In genomic region chr5:181190711-181191525, GRCh38 we compare ENCODE assay signal across 8 cellular contexts. TPM values are rescaled to one million over a fixed set of nuclear protein-coding genes. Genes with fewer than 3 reads are reported as not detected.
DNase-seq lines count a peak whose midpoint lies in the region; ATAC-seq and TF ChIP-seq lines count a peak whose summit lies in the region.

No MANE protein-coding gene starts in this region.

- peaks cover 14% of the 10 kb centered on the region for H3K36me3 Mint-ChIP-seq in activated CD4-positive, alpha-beta T cell treated with anti-CD3 and anti-CD28 coated beads for 36 hours (ENCODE audit: low read depth)
- peaks cover 59% of the 10 kb centered on the region for H3K36me3 Mint-ChIP-seq in activated T-helper 17 cell treated with anti-CD3 and anti-CD28 coated beads, Interleukin-2, amount 50 U/mL, for 72 hours (ENCODE audit: low read depth)

- TF ChIP-seq POLR2A in prostate gland (IDR thresholded peaks at IDR 0.05): no peak

- under 1% methylated on average over 66 of the region's 66 CpGs for WGBS in HUES64
- WGBS in prostate gland: under 1% methylated on average over 66 of the region's 66 CpGs

- CTCF ChIA-PET in activated CD4-positive, alpha-beta T cell treated with anti-CD3 and anti-CD28 coated beads for 36 hours (lab: Charles Lee): interaction anchor here (0.7 to 7.6 kb wide), 9 partner anchors 11 to 70 kb away, joined by 3 to 63 read pairs (median 4); partner anchors contain the start of genes TRIM41, TRIM52 and TRIM7

- no peaks in the 10 kb centered on the region for H3K9me3 Mint-ChIP-seq in activated CD4-positive, alpha-beta T cell treated with anti-CD3 and anti-CD28 coated beads for 36 hours (ENCODE audit: low read depth)
- H3K9me3 Mint-ChIP-seq in activated T-helper 17 cell treated with anti-CD3 and anti-CD28 coated beads, Interleukin-2, amount 50 U/mL, for 72 hours: peaks cover 5% of the 10 kb centered on the region

- POLR2A ChIA-PET in activated CD4-positive, alpha-beta T cell treated with anti-CD3 and anti-CD28 coated beads for 36 hours (lab: Charles Lee): interaction anchor here (0.9 to 1.6 kb wide), 10 partner anchors 14 to 374 kb away, joined by 3 to 15 read pairs (median 4); partner anchors contain the start of genes TRIM52 and TRIM7

- no peaks in the 10 kb centered on the region for H3K36me3 ChIP-seq in HUES64 (ENCODE audit: insufficient read depth, low read length)
- no peaks in the 10 kb centered on the region for H3K36me3 ChIP-seq in prostate gland

- peaks cover 30% of the 10 kb centered on the region for H3K4me1 Mint-ChIP-seq in activated CD4-positive, alpha-beta T cell treated with anti-CD3 and anti-CD28 coated beads for 36 hours
- peaks cover 25% of the 10 kb centered on the region for H3K4me1 Mint-ChIP-seq in activated T-helper 17 cell treated with anti-CD3 and anti-CD28 coated beads, Interleukin-2, amount 50 U/mL, for 72 hours

- H3K4me3 ChIP-seq in HUES64 (ENCODE audit: low read length): peak overlapping the region; percentile 91
- peak overlapping the region; percentile 62 to 90 for H3K4me3 ChIP-seq in prostate gland

- DNase-seq in activated CD4-positive, alpha-beta T cell treated with anti-CD3 and anti-CD28 coated beads for 36 hours: peak; percentile 75
- no peak for DNase-seq in activated CD4-positive, alpha-beta T cell treated with anti-CD3 and anti-CD28 coated beads for 1 hour
- DNase-seq in head of caudate nucleus: peak in 28 of 42 donors; percentile 30 to 76 (median 57)
- DNase-seq in prostate gland (ENCODE audit: low spot score): no peak
- DNase-seq in NCI-H345 treated with DMSO at 0.1 percent for 48 hours (lab: John Stamatoyannopoulos, UW; ENCODE audit: unreplicated experiment): no peak
- no peak for DNase-seq in cortex of kidney (lab: John Stamatoyannopoulos, UW)

- H3K27me3 ChIP-seq in HUES64 (ENCODE audit: insufficient read depth, low read length): peaks cover 42% of the 10 kb centered on the region
- no peaks in the 10 kb centered on the region for H3K27me3 ChIP-seq in prostate gland (replicated peaks; ENCODE audit: insufficient read depth)

- H3K27ac ChIP-seq in HUES64 (ENCODE audit: low read depth, low read length) (no peak overlapping the region), prostate gland (peak overlapping the region; percentile 86 to 95)

- H3K9me3 ChIP-seq in HUES64 (ENCODE audit: insufficient read depth, low read depth, low read length) (no peaks in the 10 kb centered on the region), prostate gland (no peaks in the 10 kb centered on the region)

- intact Hi-C loops in activated CD4-positive, alpha-beta T cell treated with anti-CD3 and anti-CD28 coated beads for 36 hours (cut with DNase I, micrococcal nuclease): loop anchor here in 1 of 2 experiments (1.0 kb wide), 4 partner anchors 15 to 55 kb away; no protein-coding TSS in a partner anchor
- intact Hi-C loops in head of caudate nucleus (cut with DNase I) (loop anchor here (1.0 to 2.0 kb wide), 2 partner anchors 16 to 31 kb away; no protein-coding TSS in a partner anchor), prostate gland (cut with DNase I) (loop anchor here (1.0 kb wide), 1 partner anchor 16 kb away; no protein-coding TSS in a partner anchor)

- ATAC-seq in activated CD4-positive, alpha-beta T cell treated with anti-CD3 and anti-CD28 coated beads for 36 hours: peak; percentile 8
- peak; percentile 5 for ATAC-seq in activated T-helper 17 cell treated with anti-CD3 and anti-CD28 coated beads, Interleukin-2, amount 50 U/mL, for 72 hours (replicated peaks)

- no peak overlapping the region for H3K9ac ChIP-seq in HUES64 (ENCODE audit: low read depth, low read length)

- H3K4me3 Mint-ChIP-seq in activated CD4-positive, alpha-beta T cell treated with anti-CD3 and anti-CD28 coated beads for 36 hours: peak overlapping the region; percentile 88
- H3K4me3 Mint-ChIP-seq in activated T-helper 17 cell treated with anti-CD3 and anti-CD28 coated beads, Interleukin-2, amount 50 U/mL, for 72 hours: peak overlapping the region; percentile 97

- TF ChIP-seq CTCF in prostate gland (IDR thresholded peaks at IDR 0.05): peak in 1 of 4 experiments; percentile 13

- H3K27me3 Mint-ChIP-seq in activated CD4-positive, alpha-beta T cell treated with anti-CD3 and anti-CD28 coated beads for 36 hours: no peaks in the 10 kb centered on the region
- no peaks in the 10 kb centered on the region for H3K27me3 Mint-ChIP-seq in activated T-helper 17 cell treated with anti-CD3 and anti-CD28 coated beads, Interleukin-2, amount 50 U/mL, for 72 hours

- H3K4me1 ChIP-seq in HUES64 (ENCODE audit: insufficient read depth, low read length): no peaks in the 10 kb centered on the region
- peaks cover 7% of the 10 kb centered on the region for H3K4me1 ChIP-seq in prostate gland (replicated peaks)

- peak overlapping the region; percentile 97 for H3K27ac Mint-ChIP-seq in activated CD4-positive, alpha-beta T cell treated with anti-CD3 and anti-CD28 coated beads for 36 hours
- H3K27ac Mint-ChIP-seq in activated T-helper 17 cell treated with anti-CD3 and anti-CD28 coated beads, Interleukin-2, amount 50 U/mL, for 72 hours: peak overlapping the region; percentile 100

RNA-seq across cellular contexts. Expression of gene TRIM7, which starts 14.1 kb away (rescaled TPM):
- 1 to 10 TPM; 1.4 to 1.6 TPM for total RNA-seq in activated CD4-positive, alpha-beta T cell treated with anti-CD3 and anti-CD28 coated beads for 36 hours
- polyA plus RNA-seq in HUES64 (2013, experiment 1 of 2): not detected
- polyA plus RNA-seq in HUES64 (2013, experiment 2 of 2): 0.25 TPM
- 1 to 10 TPM; 2.7 to 5.9 TPM for total RNA-seq in activated T-helper 17 cell treated with anti-CD3 and anti-CD28 coated beads, Interleukin-2, amount 50 U/mL, for 72 hours
- 1 to 10 TPM; 4.5 to 6.4 TPM for total RNA-seq in prostate gland

RNA-seq across cellular contexts. Expression of gene TRIM41, which starts 32.2 kb away (rescaled TPM):
- 10 to 100 TPM; 27.0 to 30.7 TPM for total RNA-seq in activated CD4-positive, alpha-beta T cell treated with anti-CD3 and anti-CD28 coated beads for 36 hours
- polyA plus RNA-seq in HUES64 (2013, experiment 1 of 2): 13.2 TPM
- polyA plus RNA-seq in HUES64 (2013, experiment 2 of 2): 12.2 TPM
- total RNA-seq in activated T-helper 17 cell treated with anti-CD3 and anti-CD28 coated beads, Interleukin-2, amount 50 U/mL, for 72 hours: 10 to 100 TPM; 27.1 to 30.8 TPM
- 10 to 100 TPM; 16.9 to 28.3 TPM for total RNA-seq in prostate gland

RNA-seq across cellular contexts. Expression of gene OR2V2, which starts 43.5 kb away (rescaled TPM):
- total RNA-seq in activated CD4-positive, alpha-beta T cell treated with anti-CD3 and anti-CD28 coated beads for 36 hours: not detected
- not detected for polyA plus RNA-seq in HUES64 (2013, experiment 1 of 2)
- polyA plus RNA-seq in HUES64 (2013, experiment 2 of 2): not detected
- not detected for total RNA-seq in activated T-helper 17 cell treated with anti-CD3 and anti-CD28 coated beads, Interleukin-2, amount 50 U/mL, for 72 hours
- not detected for total RNA-seq in prostate gland

RNA-seq across cellular contexts. Expression of gene RACK1, which starts 52.8 kb away (rescaled TPM):
- 1,000 to 10,000 TPM; 2,724 to 3,901 TPM for total RNA-seq in activated CD4-positive, alpha-beta T cell treated with anti-CD3 and anti-CD28 coated beads for 36 hours
- 2,091 TPM for polyA plus RNA-seq in HUES64 (2013, experiment 1 of 2)
- 2,124 TPM for polyA plus RNA-seq in HUES64 (2013, experiment 2 of 2)
- total RNA-seq in activated T-helper 17 cell treated with anti-CD3 and anti-CD28 coated beads, Interleukin-2, amount 50 U/mL, for 72 hours: 1,000 to 10,000 TPM; 2,150 to 2,706 TPM
- 1,000 to 10,000 TPM; 2,058 to 4,360 TPM for total RNA-seq in prostate gland

RNA-seq across cellular contexts. Expression of gene OR2V1, which starts 59.9 kb away (rescaled TPM):
- not detected for total RNA-seq in activated CD4-positive, alpha-beta T cell treated with anti-CD3 and anti-CD28 coated beads for 36 hours
- not detected for polyA plus RNA-seq in HUES64 (2013, experiment 1 of 2)
- not detected for polyA plus RNA-seq in HUES64 (2013, experiment 2 of 2)
- not detected for total RNA-seq in activated T-helper 17 cell treated with anti-CD3 and anti-CD28 coated beads, Interleukin-2, amount 50 U/mL, for 72 hours
- not detected for total RNA-seq in prostate gland

Comparison
In these comparisons a context has a peak if more than half of its experiments do, and no peak if none do; other contexts are left out.
1. DNase-seq: peak in activated CD4-positive, alpha-beta T cell treated with anti-CD3 and anti-CD28 coated beads for 36 hours (single experiment) and head of caudate nucleus (28 of 42); none in activated CD4-positive, alpha-beta T cell treated with anti-CD3 and anti-CD28 coated beads for 1 hour (single experiment), prostate gland (single experiment), NCI-H345 treated with DMSO at 0.1 percent for 48 hours (single experiment) and cortex of kidney (single experiment).